Comparison of ENCODE assay signal across 1 cellular context in the genomic region with DNA sequence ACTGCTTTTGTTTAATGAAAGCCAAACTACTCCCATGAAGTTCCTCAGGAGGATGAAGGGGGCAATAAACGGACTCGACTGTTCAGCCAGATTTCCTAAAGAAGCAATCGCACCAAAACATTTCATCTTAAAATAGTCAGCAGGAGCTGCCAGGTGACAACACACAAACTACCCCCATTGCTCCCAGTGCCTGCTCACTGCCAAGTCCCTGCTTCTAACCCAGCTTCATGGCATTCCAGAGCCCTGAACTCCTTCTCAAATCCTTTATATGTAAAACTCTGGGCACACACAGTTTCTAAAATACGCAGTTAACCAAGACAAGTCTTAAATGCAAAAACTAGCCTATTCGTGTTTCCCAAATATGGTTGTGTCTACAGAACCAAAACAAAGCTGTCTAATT.
TF ChIP-seq lines count a peak whose summit lies in the region.

No MANE protein-coding gene starts in this region.

TF ChIP-seq in SK-N-SH treated with all-trans-retinoic acid at 6 μM for 48 hours, 23 proteins besides CTCF, POLR2A, EP300 and RAD21 (continued from another document):
- no peak for TF ChIP-seq TOX (CRISPR knock-in tag; IDR thresholded peaks at IDR 0.05; ENCODE audit: borderline replicate concordance)
TF ChIP-seq in SK-N-SH treated with all-trans-retinoic acid at 6 μM for 48 hours: peak in this region for 0.
